9 cellular contexts compared by ENCODE assay signal in genomic region chrY:17235769-17236168, GRCh38.
"Had no signal": no experiment of that assay in that cellular context is flagged by ENCODE, and none has a peak within 500 bp of the region (broad histone marks: within the 10 kb centered on the region; RNA-seq: fewer than 3 reads in every experiment).

No MANE protein-coding gene starts in this region.

- DNase-seq: GM23248, H7, HFFc6, IMR-90, KG1 had no signal

- FAIRE-seq: K562 had no signal

- ATAC-seq: HCT116, K562 had no signal

- H3K9ac ChIP-seq: GM23248 had no signal

- H3K9me3 ChIP-seq: HAP-1 had no signal

- H3K4me3 ChIP-seq: GM23248, HAP-1, K562 had no signal

- H3K36me3 ChIP-seq: HAP-1 had no signal

- H3K4me1 ChIP-seq: HAP-1 had no signal

- H2AFZ ChIP-seq: GM23248 had no signal

- H3K27ac ChIP-seq: GM23248, HL-60 had no signal
